ENCODE assay signal across 9 cellular contexts in genomic region chr16:90023078-90023447, GRCh38.
DNase-seq lines count a peak whose midpoint lies in the region; ATAC-seq and TF ChIP-seq lines count a peak whose summit lies in the region.
"Had no signal": no experiment of that assay in that cellular context is flagged by ENCODE, and none has a peak within 500 bp of the region (broad histone marks: within the 10 kb centered on the region; RNA-seq: fewer than 3 reads in every experiment).

No MANE protein-coding gene starts in this region.

- H3K27me3 Mint-ChIP-seq in dendritic cell treated with granulocyte-macrophage colony-stimulating factor and Interleukin-4, amounts not matched to agents 40 ng/mL and 50 ng/mL, for 4 days, result peaks cover 19% of the 10 kb centered on the region

- ATAC-seq in GM21360 (IDR thresholded peaks at IDR 0.05; ENCODE audit: unreplicated experiment) (no peak), GM18873 (IDR thresholded peaks at IDR 0.05; ENCODE audit: low FRiP score, unreplicated experiment) (no peak), GM21737 (IDR thresholded peaks at IDR 0.05; ENCODE audit: unreplicated experiment) (no peak)

- H3K9me3 Mint-ChIP-seq in dendritic cell treated with granulocyte-macrophage colony-stimulating factor and Interleukin-4, amounts not matched to agents 40 ng/mL and 50 ng/mL, for 4 days, result no peaks in the 10 kb centered on the region
- H3K9me3 Mint-ChIP-seq: neural crest cell had no signal

- H3K4me1 ChIP-seq in muscle layer of colon (ENCODE audit: insufficient read depth, low read length), result peaks cover 20% of the 10 kb centered on the region

- H3K4me3 ChIP-seq in AG04449 (ENCODE audit: low read depth, low read length) (peak overlapping the region; percentile 76), LNCaP clone FGC (ENCODE audit: low read depth, low read length) (peak overlapping the region; percentile 88), muscle layer of colon (ENCODE audit: low read depth in 1 of 2, low read length in 2 of 2) (peak overlapping the region; percentile 48 to 73)

- CTCF ChIA-PET in AG04449 (lab: Yijun Ruan, JAX), result interaction anchor here (1.6 to 3.3 kb wide), 2 partner anchors 8 to 41 kb away, joined by 3 to 11 read pairs; no protein-coding TSS in a partner anchor

- H3K9me3 ChIP-seq in muscle layer of colon (ENCODE audit: low read length), result no peaks in the 10 kb centered on the region

- intact Hi-C loops in dendritic cell treated with granulocyte-macrophage colony-stimulating factor and Interleukin-4, amounts not matched to agents 40 ng/mL and 50 ng/mL, for 4 days (cut with micrococcal nuclease), result no loop called here

- POLR2A ChIA-PET in AG04449 (lab: Yijun Ruan, JAX), result interaction anchor here (0.8 kb wide), 1 partner anchor 101 kb away, joined by 3 read pairs; no protein-coding TSS in a partner anchor

- H3K27ac ChIP-seq in muscle layer of colon (ENCODE audit: low read depth, low read length), result peak overlapping the region; percentile 73

- peak overlapping the region; percentile 86 for H3K9ac ChIP-seq in muscle layer of colon (ENCODE audit: low read length)

- H3K27me3 ChIP-seq in muscle layer of colon (ENCODE audit: control insufficient read depth in 1 of 2, insufficient read depth in 2 of 2, low read length in 2 of 2), result no peaks in the 10 kb centered on the region

- no peak for TF ChIP-seq CTCF in AG04449 (IDR thresholded peaks at IDR 0.05; ENCODE audit: insufficient read depth, low read length, missing control alignments)
- no peak for TF ChIP-seq CTCF in LNCaP clone FGC (IDR thresholded peaks at IDR 0.05; ENCODE audit: control insufficient read depth, extremely low read depth, insufficient read depth)

- peak overlapping the region; percentile 84 for H3K4me3 Mint-ChIP-seq in dendritic cell treated with granulocyte-macrophage colony-stimulating factor and Interleukin-4, amounts not matched to agents 40 ng/mL and 50 ng/mL, for 4 days
- H3K4me3 Mint-ChIP-seq: neural crest cell had no signal

- peak overlapping the region; percentile 76 for H3K27ac Mint-ChIP-seq in dendritic cell treated with granulocyte-macrophage colony-stimulating factor and Interleukin-4, amounts not matched to agents 40 ng/mL and 50 ng/mL, for 4 days

- H3K4me1 Mint-ChIP-seq in dendritic cell treated with granulocyte-macrophage colony-stimulating factor and Interleukin-4, amounts not matched to agents 40 ng/mL and 50 ng/mL, for 4 days (ENCODE audit: low read depth), result peaks cover 42% of the 10 kb centered on the region

- H3K36me3 ChIP-seq in muscle layer of colon (ENCODE audit: insufficient read depth, low read length), result no peaks in the 10 kb centered on the region

- H3K36me3 Mint-ChIP-seq in dendritic cell treated with granulocyte-macrophage colony-stimulating factor and Interleukin-4, amounts not matched to agents 40 ng/mL and 50 ng/mL, for 4 days (ENCODE audit: low read depth), result no peaks in the 10 kb centered on the region

- DNase-seq in AG04449 (ENCODE audit: low read depth, low spot score), result no peak
- DNase-seq in LNCaP clone FGC (ENCODE audit: low read depth), result no peak
- DNase-seq in DMS114 treated with DMSO at 0.1 percent for 48 hours (lab: John Stamatoyannopoulos, UW; ENCODE audit: unreplicated experiment), result no peak
